In the genomic region with DNA sequence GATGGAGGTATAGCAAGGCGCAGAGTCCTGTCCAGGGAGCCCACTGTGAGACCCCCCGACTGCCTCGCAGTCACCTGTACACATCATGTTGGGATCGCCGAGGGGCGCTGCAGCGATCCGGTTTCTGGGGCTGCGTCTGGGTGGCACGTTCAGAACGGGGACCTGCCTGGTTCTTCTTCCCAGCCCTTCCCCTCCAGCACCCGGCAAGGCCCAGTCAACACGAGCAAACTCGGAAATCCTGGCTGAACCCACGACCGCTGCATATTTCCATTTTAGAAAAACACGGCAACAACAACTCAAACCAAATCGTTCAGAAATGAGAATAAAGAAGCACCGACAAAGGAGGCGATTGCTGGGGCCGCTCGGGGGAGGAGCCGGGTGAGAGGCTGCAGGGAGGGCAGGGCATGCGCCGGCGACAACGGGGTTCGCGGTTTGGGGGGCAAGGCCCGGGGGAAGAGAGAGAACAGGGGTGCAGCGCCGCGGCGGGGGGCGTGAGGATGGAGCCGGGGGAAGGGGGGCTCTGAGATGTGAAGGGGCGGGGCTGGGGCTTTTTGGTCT, we compare ENCODE assay signal across 8 cellular contexts. TPM values are rescaled to one million over a fixed set of nuclear protein-coding genes. Genes with fewer than 3 reads are reported as not detected.
DNase-seq lines count a peak whose midpoint lies in the region; ATAC-seq, FAIRE-seq and TF ChIP-seq lines count a peak whose summit lies in the region.

No MANE protein-coding gene starts in this region.

- dilution Hi-C loops in keratinocyte (cut with MboI; ENCODE audit: extremely low pct_ligation_motif_present, low sequenced_read_pairs): no loop called here

- peak; percentile 5 to 44 (median 20) for TF ChIP-seq CTCF in keratinocyte (optimal IDR thresholded peaks at IDR 0.05 in 1 of 3, IDR thresholded peaks at IDR 0.05 in 1 of 3, conservative IDR thresholded peaks at IDR 0.05 in 1 of 3; ENCODE audit: extremely low read depth in 1 of 3, insufficient read depth in 2 of 3, low read length in 3 of 3)

- peak overlapping the region; percentile 98 for H3K4me2 ChIP-seq in keratinocyte (ENCODE audit: control insufficient read depth, extremely low read depth, insufficient read depth, low read depth, low read length)

- H3K36me3 ChIP-seq in keratinocyte (ENCODE audit: control insufficient read depth in 2 of 2, extremely low read depth in 1 of 2, insufficient read depth in 2 of 2, low read length in 2 of 2): no peaks in the 10 kb centered on the region

- peak overlapping the region; percentile 75 to 95 (median 90) for H3K4me3 ChIP-seq in keratinocyte (ENCODE audit: control insufficient read depth in 2 of 3, extremely low read depth in 1 of 3, insufficient read depth in 2 of 3, low read depth in 1 of 3, low read length in 3 of 3)

- H3K9me3 ChIP-seq in keratinocyte (ENCODE audit: control insufficient read depth, low read depth, low read length): no peaks in the 10 kb centered on the region

- H3K4me1 ChIP-seq in keratinocyte (ENCODE audit: control insufficient read depth, extremely low read depth, insufficient read depth, low read length): peaks cover 2% of the 10 kb centered on the region

- in situ Hi-C loops in T47D (cut with HindIII; ENCODE audit: low pct_unique_long_range_greater_than_20kb, low sequenced_read_pairs): no loop called here

- H3K9me1 ChIP-seq in keratinocyte (ENCODE audit: control insufficient read depth, extremely low read depth, insufficient read depth, low read length): no peaks in the 10 kb centered on the region

- peak; percentile 16 for ATAC-seq in HG03045 (IDR thresholded peaks at IDR 0.05; ENCODE audit: unreplicated experiment)

- H3K27ac ChIP-seq in keratinocyte (ENCODE audit: control insufficient read depth, insufficient read depth, low read length): no peak overlapping the region

- no peaks in the 10 kb centered on the region for H4K20me1 ChIP-seq in keratinocyte (ENCODE audit: control insufficient read depth, extremely low read depth, insufficient read depth, low read length)

- no peaks in the 10 kb centered on the region for H3K27me3 ChIP-seq in keratinocyte (ENCODE audit: control insufficient read depth, extremely low read depth, insufficient read depth, low read length)

- no peak for FAIRE-seq in keratinocyte (lab: Jason Lieb, UNC)

- H3K9ac ChIP-seq in keratinocyte (ENCODE audit: control insufficient read depth, extremely low read depth, insufficient read depth, low read length): peak overlapping the region; percentile 79

- H3K79me2 ChIP-seq in keratinocyte (ENCODE audit: control insufficient read depth, insufficient read depth, low read length): no peaks in the 10 kb centered on the region

- H2AFZ ChIP-seq in keratinocyte (ENCODE audit: control insufficient read depth, low read length): peak overlapping the region; percentile 84

- DNase-seq in ELR (ENCODE audit: low read depth) (peak; percentile 50), T-helper 9 cell (peak; percentile 36), T47D (ENCODE audit: low read depth in 1 of 2, low spot score in 1 of 2) (peak; percentile 21 to 42), keratinocyte (ENCODE audit: low read depth, low spot score) (no peak), COLO829 (ENCODE audit: low spot score) (no peak), LoVo (ENCODE audit: low spot score) (no peak)
- DNase-seq in stimulated activated CD4-positive, alpha-beta T cell treated with anti-CD3 and anti-CD28 coated beads, Interleukin-1b, Interleukin-23, amount 100 ng/mL, for 4 hours (ENCODE audit: low read depth in 2 of 2): peak; percentile 15 to 22

RNA-seq across cellular contexts. Expression of a gene that starts 0.6 kb away (rescaled TPM):
- 13.3 to 18.1 TPM (median 14.9 TPM) in 3 replicates for polyA plus RNA-seq in keratinocyte
- 15.7 TPM for polyA plus RNA-seq in keratinocyte (2011; ENCODE audit: low read depth)
- polyA plus RNA-seq in keratinocyte (2011; cell fraction: cytosol; rRNA removed): 9.7 and 17.3 TPM in 2 replicates
- polyA plus RNA-seq in keratinocyte (2011; cell fraction: nucleus; rRNA removed): 17.7 and 20.8 TPM in 2 replicates
- polyA plus RNA-seq in keratinocyte (2012; ENCODE audit: low replicate concordance): 10.2 and 12.5 TPM in 2 replicates
- 5.1 to 17.3 TPM (median 16.3 TPM) in 3 replicates for polyA minus RNA-seq in keratinocyte
- 14.8 TPM for polyA minus RNA-seq in keratinocyte (2011; cell fraction: cytosol; rRNA and poly(A)+ RNA removed)
- polyA minus RNA-seq in keratinocyte (2011; cell fraction: nucleus; rRNA and poly(A)+ RNA removed): 9.0 and 11.0 TPM in 2 replicates

RNA-seq across cellular contexts. Expression of a gene that starts 0.7 kb away (rescaled TPM):
- polyA plus RNA-seq in keratinocyte: 0.01 TPM in 1 of 3 replicates, not detected in the others
- not detected for polyA plus RNA-seq in keratinocyte (2011; ENCODE audit: low read depth)
- polyA plus RNA-seq in keratinocyte (2011; cell fraction: cytosol; rRNA removed): not detected in 2 replicates
- polyA plus RNA-seq in keratinocyte (2011; cell fraction: nucleus; rRNA removed): 0.05 and 0.15 TPM in 2 replicates
- 0.03 and 1.4 TPM in 2 replicates for polyA plus RNA-seq in keratinocyte (2012; ENCODE audit: low replicate concordance)
- not detected in 3 replicates for polyA minus RNA-seq in keratinocyte
- not detected for polyA minus RNA-seq in keratinocyte (2011; cell fraction: cytosol; rRNA and poly(A)+ RNA removed)
- not detected in 2 replicates for polyA minus RNA-seq in keratinocyte (2011; cell fraction: nucleus; rRNA and poly(A)+ RNA removed)

RNA-seq across cellular contexts. Expression of a gene that starts 27.6 kb away (rescaled TPM):
- 47.5 to 56.0 TPM (median 52.5 TPM) in 3 replicates for polyA plus RNA-seq in keratinocyte
- polyA plus RNA-seq in keratinocyte (2011; ENCODE audit: low read depth): 52.2 TPM
- 37.7 and 49.6 TPM in 2 replicates for polyA plus RNA-seq in keratinocyte (2011; cell fraction: cytosol; rRNA removed)
- 102 and 110 TPM in 2 replicates for polyA plus RNA-seq in keratinocyte (2011; cell fraction: nucleus; rRNA removed)
- 24.9 and 45.0 TPM in 2 replicates for polyA plus RNA-seq in keratinocyte (2012; ENCODE audit: low replicate concordance)
- 67.1 to 98.1 TPM (median 81.7 TPM) in 3 replicates for polyA minus RNA-seq in keratinocyte
- 96.9 TPM for polyA minus RNA-seq in keratinocyte (2011; cell fraction: cytosol; rRNA and poly(A)+ RNA removed)
- polyA minus RNA-seq in keratinocyte (2011; cell fraction: nucleus; rRNA and poly(A)+ RNA removed): 111 and 149 TPM in 2 replicates

RNA-seq across cellular contexts. Expression of a gene that starts 42.5 kb away (rescaled TPM):
- 6.5 to 11.4 TPM (median 9.9 TPM) in 3 replicates for polyA plus RNA-seq in keratinocyte
- 8.0 TPM for polyA plus RNA-seq in keratinocyte (2011; ENCODE audit: low read depth)
- 2.8 and 4.0 TPM in 2 replicates for polyA plus RNA-seq in keratinocyte (2011; cell fraction: cytosol; rRNA removed)
- 52.4 and 61.1 TPM in 2 replicates for polyA plus RNA-seq in keratinocyte (2011; cell fraction: nucleus; rRNA removed)
- 14.6 and 15.1 TPM in 2 replicates for polyA plus RNA-seq in keratinocyte (2012; ENCODE audit: low replicate concordance)
- polyA minus RNA-seq in keratinocyte: 12.1 to 32.3 TPM (median 16.4 TPM) in 3 replicates
- 8.2 TPM for polyA minus RNA-seq in keratinocyte (2011; cell fraction: cytosol; rRNA and poly(A)+ RNA removed)
- 15.7 and 15.8 TPM in 2 replicates for polyA minus RNA-seq in keratinocyte (2011; cell fraction: nucleus; rRNA and poly(A)+ RNA removed)

RNA-seq across cellular contexts. Expression of a gene that starts 46.6 kb away (rescaled TPM):
- polyA plus RNA-seq in keratinocyte: not detected in 3 replicates
- polyA plus RNA-seq in keratinocyte (2011; ENCODE audit: low read depth): not detected
- not detected in 2 replicates for polyA plus RNA-seq in keratinocyte (2011; cell fraction: cytosol; rRNA removed)
- not detected in 2 replicates for polyA plus RNA-seq in keratinocyte (2011; cell fraction: nucleus; rRNA removed)
- polyA plus RNA-seq in keratinocyte (2012; ENCODE audit: low replicate concordance): not detected in 2 replicates
- polyA minus RNA-seq in keratinocyte: not detected in 3 replicates
- not detected for polyA minus RNA-seq in keratinocyte (2011; cell fraction: cytosol; rRNA and poly(A)+ RNA removed)
- not detected in 2 replicates for polyA minus RNA-seq in keratinocyte (2011; cell fraction: nucleus; rRNA and poly(A)+ RNA removed)

Comparison
In these comparisons a context has a peak if more than half of its experiments do, and no peak if none do; other contexts are left out.
1. DNase-seq: peak in ELR (single experiment), T-helper 9 cell (single experiment), T47D (2 of 2) and stimulated activated CD4-positive, alpha-beta T cell treated with anti-CD3 and anti-CD28 coated beads, Interleukin-1b, Interleukin-23, amount 100 ng/mL, for 4 hours (2 of 2); none in keratinocyte (single experiment), COLO829 (single experiment) and LoVo (single experiment).